In the genomic region with DNA sequence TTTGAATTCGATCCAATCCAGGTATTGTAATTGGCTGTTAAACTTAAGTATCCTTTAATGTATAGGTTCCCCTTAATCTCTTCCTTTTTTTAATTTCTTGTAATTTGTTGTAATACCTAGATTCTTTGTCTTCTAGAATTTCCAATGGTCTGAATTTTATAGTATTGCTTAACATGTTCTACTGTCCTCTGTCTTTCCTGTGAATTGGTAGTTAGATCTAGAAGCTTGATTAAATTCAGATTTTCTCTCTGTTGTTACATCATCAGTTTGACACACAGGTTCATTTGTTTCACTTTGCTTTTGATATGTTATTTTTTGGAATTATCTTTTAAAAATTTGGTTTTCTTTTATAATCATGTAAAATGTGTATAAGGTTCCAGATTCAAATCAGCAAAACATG, we compare ENCODE assay signal across 26 cellular contexts.
"Had no signal": no experiment of that assay in that cellular context is flagged by ENCODE, and none has a peak within 500 bp of the region (broad histone marks: within the 10 kb centered on the region; RNA-seq: fewer than 3 reads in every experiment).

No MANE protein-coding gene starts in this region.

- DNase-seq: activated CD8-positive, alpha-beta memory T cell treated with anti-CD3 and anti-CD28 coated beads, Interleukin-2, amount 10 ng/mL, durations not matched to agents 7 days and 5 days; activated CD8-positive, alpha-beta T cell treated with anti-CD3 and anti-CD28 coated beads, Interleukin-2, amount 10 ng/mL, durations not matched to agents 7 days and 5 days; activated effector memory CD4-positive, alpha-beta T cell treated with anti-CD3 and anti-CD28 coated beads, Interleukin-2, amount 50 U/mL, for 16 hours; activated naive CD8-positive, alpha-beta T cell treated with anti-CD3 and anti-CD28 coated beads, Interleukin-2, amount 50 U/mL, for 24 hours; amygdala; dorsolateral prefrontal cortex; effector memory CD4-positive, alpha-beta T cell; head of caudate nucleus; hypothalamus; immature natural killer cell; midbrain; naive thymus-derived CD8-positive, alpha-beta T cell; nucleus accumbens; psoas muscle; stimulated activated CD4-positive, alpha-beta T cell treated with anti-CD3 and anti-CD28 coated beads, Interleukin-15, amount 100 ng/mL, for 24 hours; stimulated activated CD4-positive, alpha-beta T cell treated with anti-CD3 and anti-CD28 coated beads, Interleukin-2, amount 100 ng/mL, for 24 hours; stimulated activated naive CD4-positive, alpha-beta T cell; T-helper 2 cell had no signal

- H3K27ac ChIP-seq: dorsolateral prefrontal cortex, parathyroid adenoma, psoas muscle, suprapubic skin, tibial nerve had no signal

- H3K27ac Mint-ChIP-seq: activated CD8-positive, alpha-beta memory T cell treated with anti-CD3 and anti-CD28 coated beads, Interleukin-2, amount 10 ng/mL, durations not matched to agents 7 days and 5 days; activated CD8-positive, alpha-beta T cell treated with anti-CD3 and anti-CD28 coated beads, Interleukin-2, amount 10 ng/mL, durations not matched to agents 7 days and 5 days; activated naive CD4-positive, alpha-beta T cell treated with anti-CD3 and anti-CD28 coated beads, Interleukin-2, amount 50 U/mL, for 24 hours; activated naive CD8-positive, alpha-beta T cell treated with anti-CD3 and anti-CD28 coated beads, Interleukin-2, amount 50 U/mL, for 24 hours; WTC11 had no signal

- H3K9me3 Mint-ChIP-seq: activated naive CD4-positive, alpha-beta T cell treated with anti-CD3 and anti-CD28 coated beads, Interleukin-2, amount 50 U/mL, for 24 hours; activated naive CD8-positive, alpha-beta T cell treated with anti-CD3 and anti-CD28 coated beads, Interleukin-2, amount 50 U/mL, for 24 hours; central memory CD8-positive, alpha-beta T cell; immature natural killer cell; naive thymus-derived CD8-positive, alpha-beta T cell; neural crest cell; WTC11 had no signal

- H3K4me1 ChIP-seq: parathyroid adenoma, suprapubic skin had no signal

- H3K4me3 ChIP-seq: dorsolateral prefrontal cortex, psoas muscle, suprapubic skin, tibial nerve had no signal

- FAIRE-seq: bronchial epithelial cell had no signal

- H3K9me3 ChIP-seq: psoas muscle, suprapubic skin, tibial nerve had no signal

- H3K4me3 Mint-ChIP-seq: activated CD8-positive, alpha-beta memory T cell treated with anti-CD3 and anti-CD28 coated beads, Interleukin-2, amount 10 ng/mL, durations not matched to agents 7 days and 5 days; activated CD8-positive, alpha-beta T cell treated with anti-CD3 and anti-CD28 coated beads, Interleukin-2, amount 10 ng/mL, durations not matched to agents 7 days and 5 days; activated naive CD4-positive, alpha-beta T cell treated with anti-CD3 and anti-CD28 coated beads, Interleukin-2, amount 50 U/mL, for 24 hours; activated naive CD8-positive, alpha-beta T cell treated with anti-CD3 and anti-CD28 coated beads, Interleukin-2, amount 50 U/mL, for 24 hours; central memory CD8-positive, alpha-beta T cell; immature natural killer cell; naive thymus-derived CD8-positive, alpha-beta T cell; neural crest cell; WTC11 had no signal

- ATAC-seq: activated CD8-positive, alpha-beta memory T cell treated with anti-CD3 and anti-CD28 coated beads, Interleukin-2, amount 10 ng/mL, durations not matched to agents 7 days and 5 days; activated CD8-positive, alpha-beta T cell treated with anti-CD3 and anti-CD28 coated beads, Interleukin-2, amount 10 ng/mL, durations not matched to agents 7 days and 5 days; activated naive CD8-positive, alpha-beta T cell treated with anti-CD3 and anti-CD28 coated beads, Interleukin-2, amount 50 U/mL, for 24 hours; naive thymus-derived CD8-positive, alpha-beta T cell; psoas muscle; WTC11 had no signal

- H3K27me3 Mint-ChIP-seq: activated CD8-positive, alpha-beta memory T cell treated with anti-CD3 and anti-CD28 coated beads, Interleukin-2, amount 10 ng/mL, durations not matched to agents 7 days and 5 days; activated naive CD4-positive, alpha-beta T cell treated with anti-CD3 and anti-CD28 coated beads, Interleukin-2, amount 50 U/mL, for 24 hours; activated naive CD8-positive, alpha-beta T cell treated with anti-CD3 and anti-CD28 coated beads, Interleukin-2, amount 50 U/mL, for 24 hours; central memory CD8-positive, alpha-beta T cell; naive thymus-derived CD8-positive, alpha-beta T cell had no signal

- H3K27me3 ChIP-seq: dorsolateral prefrontal cortex, suprapubic skin, tibial nerve had no signal
